Comparison of ENCODE assay signal across 11 cellular contexts in the genomic region with DNA sequence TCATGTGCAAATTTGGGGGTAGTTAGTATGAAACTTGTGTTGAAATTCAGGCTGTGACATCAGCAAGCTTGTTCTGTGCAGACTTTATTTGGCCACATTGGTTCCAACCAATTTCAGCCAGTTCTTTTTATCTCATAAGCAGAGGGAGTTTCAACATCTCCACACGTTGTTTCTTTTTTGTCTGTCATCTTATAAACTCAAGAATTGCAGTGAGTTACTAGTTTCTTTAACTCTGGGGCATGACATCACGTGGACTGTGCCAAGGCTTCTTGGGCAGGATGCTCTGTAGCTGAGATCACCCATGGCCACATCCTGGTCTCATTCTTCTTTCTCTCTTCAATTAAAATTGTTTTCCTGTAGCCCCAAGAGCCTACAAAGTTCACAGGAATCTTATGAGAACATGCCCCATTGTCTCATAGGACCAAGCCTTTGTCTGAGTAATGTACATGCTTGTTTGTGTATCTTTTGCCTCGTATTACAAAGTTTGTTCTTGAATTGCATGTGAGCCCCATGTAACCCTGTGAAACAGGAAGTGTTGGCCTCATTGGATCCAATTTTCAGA.
DNase-seq lines count a peak whose midpoint lies in the region; ATAC-seq and TF ChIP-seq lines count a peak whose summit lies in the region.
"Had no signal": no experiment of that assay in that cellular context is flagged by ENCODE, and none has a peak within 500 bp of the region (broad histone marks: within the 10 kb centered on the region; RNA-seq: fewer than 3 reads in every experiment).

No MANE protein-coding gene starts in this region.

- DNase-seq in left cardiac atrium (peak; percentile 37), heart left ventricle (no peak), amniotic stem cell (lab: John Stamatoyannopoulos, UW) (peak; percentile 65), foreskin melanocyte (peak; percentile 15), aorta (peak in 1 of 2 donors; percentile 53), Peyer's patch (no peak), NCI-H1417 (lab: John Stamatoyannopoulos, UW) (no peak)
- DNase-seq: C1 segment of cervical spinal cord, NCI-H1436, retina had no signal

- peak in 1 of 2 donors; percentile 12 for ATAC-seq in left cardiac atrium
- no peak for ATAC-seq in heart left ventricle
- peak; percentile 68 for ATAC-seq in aorta (ENCODE audit: low FRiP score)
- ATAC-seq in HG02588 (IDR thresholded peaks at IDR 0.05; ENCODE audit: unreplicated experiment): no peak

- no peaks in the 10 kb centered on the region for H3K4me1 ChIP-seq in heart left ventricle
- no peaks in the 10 kb centered on the region for H3K4me1 ChIP-seq in aorta (ENCODE audit: control insufficient read depth in 1 of 2, insufficient read depth in 2 of 2, low read length in 2 of 2)
- H3K4me1 ChIP-seq in Peyer's patch: no peaks in the 10 kb centered on the region

- no peaks in the 10 kb centered on the region for H3K36me3 ChIP-seq in heart left ventricle
- H3K36me3 ChIP-seq in aorta (ENCODE audit: control insufficient read depth in 1 of 2, insufficient read depth in 2 of 2, low read length in 1 of 2): no peaks in the 10 kb centered on the region
- H3K36me3 ChIP-seq in Peyer's patch: no peaks in the 10 kb centered on the region

- H3K27me3 ChIP-seq in heart left ventricle (peaks cover 0 to 13% (median 8%) of the 10 kb centered on the region in 9 donors), aorta (ENCODE audit: control insufficient read depth in 1 of 2, insufficient read depth in 2 of 2, low read length in 1 of 2) (no peaks in the 10 kb centered on the region), Peyer's patch (no peaks in the 10 kb centered on the region)

- TF ChIP-seq CTCF in heart left ventricle (IDR thresholded peaks at IDR 0.05) (no peak), Peyer's patch (IDR thresholded peaks at IDR 0.05) (no peak)

- WGBS in heart left ventricle, 4 donors: 43 to 50% (median 45%) methylated on average over 3 of the region's 3 CpGs
- 3 to 10% methylated on average over 3 of the region's 3 CpGs for WGBS in aorta, 2 donors

- no peak for TF ChIP-seq POLR2A in heart left ventricle (IDR thresholded peaks at IDR 0.05)
- TF ChIP-seq POLR2A in Peyer's patch (IDR thresholded peaks at IDR 0.05): no peak

- no peaks in the 10 kb centered on the region for H3K9me3 ChIP-seq in heart left ventricle
- no peaks in the 10 kb centered on the region for H3K9me3 ChIP-seq in aorta (ENCODE audit: control insufficient read depth, low read length)
- no peaks in the 10 kb centered on the region for H3K9me3 ChIP-seq in Peyer's patch

- H3K4me3 ChIP-seq in heart left ventricle: no peak overlapping the region
- no peak overlapping the region for H3K4me3 ChIP-seq in aorta (ENCODE audit: low read length in 2 of 2)
- H3K4me3 ChIP-seq in Peyer's patch: no peak overlapping the region

- intact Hi-C loops in left cardiac atrium (cut with DNase I) (no loop called here), heart left ventricle (cut with DNase I) (loop anchor here in 2 of 10 donors (5.0 kb wide), 2 partner anchors 173 to 392 kb away; no protein-coding TSS in a partner anchor), aorta (cut with DNase I) (loop anchor here (5.0 to 10.0 kb wide), 3 partner anchors 390 to 640 kb away; no protein-coding TSS in a partner anchor)

- no peak overlapping the region for H3K27ac ChIP-seq in heart left ventricle
- H3K27ac ChIP-seq in aorta (ENCODE audit: low read depth in 1 of 2, low read length in 2 of 2): no peak overlapping the region
- H3K27ac ChIP-seq in Peyer's patch: no peak overlapping the region

Comparison
In these comparisons a context has a peak if more than half of its experiments do, and no peak if none do; other contexts are left out.
1. DNase-seq: peak in left cardiac atrium (single experiment), amniotic stem cell (single experiment) and foreskin melanocyte (single experiment); none in heart left ventricle (0 of 5), Peyer's patch (0 of 3) and NCI-H1417 (0 of 3).
2. intact Hi-C loops: an anchor here in aorta (5.0 to 10.0 kb wide); none called in left cardiac atrium.